1 cellular context compared by ENCODE assay signal in the genomic region with DNA sequence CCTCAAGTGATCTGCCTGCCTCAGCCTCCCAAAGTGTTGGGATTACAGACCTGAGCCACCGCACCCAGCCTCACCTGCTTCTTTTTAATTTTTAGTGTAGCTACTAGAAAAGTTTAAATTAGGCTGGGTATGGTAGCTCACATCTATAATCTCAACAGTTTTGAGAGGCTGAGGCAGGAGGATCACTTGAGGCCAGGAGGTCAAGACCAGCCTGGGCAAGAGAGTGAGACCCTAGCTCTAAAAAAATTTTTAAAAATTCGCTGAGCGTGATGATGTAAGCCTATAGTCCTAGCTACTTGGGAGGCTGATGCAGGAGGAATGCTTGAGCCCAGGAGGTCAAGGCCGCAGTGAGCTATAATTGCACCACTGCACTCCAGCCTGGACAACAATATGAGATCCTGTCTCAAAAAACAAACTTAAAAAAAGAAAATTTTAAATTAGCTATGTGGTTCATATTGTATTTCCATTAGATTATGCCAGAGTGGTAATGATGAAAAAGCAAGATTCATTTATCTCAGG.
TF ChIP-seq lines count a peak whose summit lies in the region.

No MANE protein-coding gene starts in this region.

TF ChIP-seq in HepG2, 621 proteins besides CTCF, POLR2A, EP300 and RAD21:
- no peak for TF ChIP-seq HNRNPUL1 (IDR thresholded peaks at IDR 0.05; ENCODE audit: low read depth, low read length)
- TF ChIP-seq ZNF20 (CRISPR knock-in tag; IDR thresholded peaks at IDR 0.05): no peak
- peak; percentile 93 for TF ChIP-seq ZNF770 (CRISPR knock-in tag; IDR thresholded peaks at IDR 0.05)
- TF ChIP-seq HOXD1 (CRISPR knock-in tag; IDR thresholded peaks at IDR 0.05): no peak
- TF ChIP-seq, protein P1, sequence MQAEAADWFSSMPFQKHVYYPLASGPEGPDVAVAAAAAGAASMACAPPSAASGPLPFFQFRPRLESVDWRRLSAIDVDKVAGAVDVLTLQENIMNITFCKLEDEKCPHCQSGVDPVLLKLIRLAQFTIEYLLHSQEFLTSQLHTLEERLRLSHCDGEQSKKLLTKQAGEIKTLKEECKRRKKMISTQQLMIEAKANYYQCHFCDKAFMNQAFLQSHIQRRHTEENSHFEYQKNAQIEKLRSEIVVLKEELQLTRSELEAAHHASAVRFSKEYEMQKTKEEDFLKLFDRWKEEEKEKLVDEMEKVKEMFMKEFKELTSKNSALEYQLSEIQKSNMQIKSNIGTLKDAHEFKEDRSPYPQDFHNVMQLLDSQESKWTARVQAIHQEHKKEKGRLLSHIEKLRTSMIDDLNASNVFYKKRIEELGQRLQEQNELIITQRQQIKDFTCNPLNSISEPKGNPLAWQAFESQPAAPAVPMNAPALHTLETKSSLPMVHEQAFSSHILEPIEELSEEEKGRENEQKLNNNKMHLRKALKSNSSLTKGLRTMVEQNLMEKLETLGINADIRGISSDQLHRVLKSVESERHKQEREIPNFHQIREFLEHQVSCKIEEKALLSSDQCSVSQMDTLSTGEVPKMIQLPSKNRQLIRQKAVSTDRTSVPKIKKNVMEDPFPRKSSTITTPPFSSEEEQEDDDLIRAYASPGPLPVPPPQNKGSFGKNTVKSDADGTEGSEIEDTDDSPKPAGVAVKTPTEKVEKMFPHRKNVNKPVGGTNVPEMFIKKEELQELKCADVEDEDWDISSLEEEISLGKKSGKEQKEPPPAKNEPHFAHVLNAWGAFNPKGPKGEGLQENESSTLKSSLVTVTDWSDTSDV (CRISPR knock-in tag; IDR thresholded peaks at IDR 0.05): no peak
- TF ChIP-seq, protein P2, sequence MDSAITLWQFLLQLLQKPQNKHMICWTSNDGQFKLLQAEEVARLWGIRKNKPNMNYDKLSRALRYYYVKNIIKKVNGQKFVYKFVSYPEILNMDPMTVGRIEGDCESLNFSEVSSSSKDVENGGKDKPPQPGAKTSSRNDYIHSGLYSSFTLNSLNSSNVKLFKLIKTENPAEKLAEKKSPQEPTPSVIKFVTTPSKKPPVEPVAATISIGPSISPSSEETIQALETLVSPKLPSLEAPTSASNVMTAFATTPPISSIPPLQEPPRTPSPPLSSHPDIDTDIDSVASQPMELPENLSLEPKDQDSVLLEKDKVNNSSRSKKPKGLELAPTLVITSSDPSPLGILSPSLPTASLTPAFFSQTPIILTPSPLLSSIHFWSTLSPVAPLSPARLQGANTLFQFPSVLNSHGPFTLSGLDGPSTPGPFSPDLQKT (CRISPR knock-in tag; IDR thresholded peaks at IDR 0.05; ENCODE audit: borderline replicate concordance): no peak
- TF ChIP-seq ZNF724P (CRISPR knock-in tag; IDR thresholded peaks at IDR 0.05; ENCODE audit: borderline replicate concordance): no peak
- TF ChIP-seq PHF21A (CRISPR knock-in tag; IDR thresholded peaks at IDR 0.05): no peak
- peak; percentile 58 for TF ChIP-seq GATAD2A (CRISPR knock-in tag; IDR thresholded peaks at IDR 0.05)
- no peak for TF ChIP-seq BCLAF1 (IDR thresholded peaks at IDR 0.05)
- TF ChIP-seq NR2F6 (IDR thresholded peaks at IDR 0.05): peak; percentile 44; the same call in 1 of the 2 replicates
- peak; percentile 81 for TF ChIP-seq NR2F6 (CRISPR knock-in tag; IDR thresholded peaks at IDR 0.05)
- TF ChIP-seq, protein P3, sequence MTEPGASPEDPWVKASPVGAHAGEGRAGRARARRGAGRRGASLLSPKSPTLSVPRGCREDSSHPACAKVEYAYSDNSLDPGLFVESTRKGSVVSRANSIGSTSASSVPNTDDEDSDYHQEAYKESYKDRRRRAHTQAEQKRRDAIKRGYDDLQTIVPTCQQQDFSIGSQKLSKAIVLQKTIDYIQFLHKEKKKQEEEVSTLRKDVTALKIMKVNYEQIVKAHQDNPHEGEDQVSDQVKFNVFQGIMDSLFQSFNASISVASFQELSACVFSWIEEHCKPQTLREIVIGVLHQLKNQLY (CRISPR knock-in tag; IDR thresholded peaks at IDR 0.05): no peak
- TF ChIP-seq ZMYM3 (CRISPR knock-in tag; IDR thresholded peaks at IDR 0.05): peak; percentile 62
- TF ChIP-seq CEBPB (IDR thresholded peaks at IDR 0.05; ENCODE audit: borderline replicate concordance, low read depth, low read length): peak; percentile 35; the same call in 1 of the 2 replicates
- TF ChIP-seq ZNF121 (CRISPR knock-in tag; IDR thresholded peaks at IDR 0.05): peak; percentile 94
- TF ChIP-seq ARID5B (CRISPR knock-in tag; IDR thresholded peaks at IDR 0.05): peak; percentile 50; the same call in 1 of the 2 replicates
- TF ChIP-seq POGZ (CRISPR knock-in tag; IDR thresholded peaks at IDR 0.05): peak; percentile 22; the same call in 1 of the 2 replicates
- no peak for TF ChIP-seq TFDP1 (CRISPR knock-in tag; IDR thresholded peaks at IDR 0.05; ENCODE audit: borderline replicate concordance)
- 0 out of 2 replicates have a peak, but pooled peaks have one; percentile 30 for TF ChIP-seq CAMTA2 (CRISPR knock-in tag; IDR thresholded peaks at IDR 0.05; ENCODE audit: borderline replicate concordance)
- no peak for TF ChIP-seq ZNF614 (CRISPR knock-in tag; IDR thresholded peaks at IDR 0.05; ENCODE audit: borderline replicate concordance)
- TF ChIP-seq CHD4 (IDR thresholded peaks at IDR 0.05; ENCODE audit: borderline replicate concordance, low read length): 0 out of 2 replicates have a peak, but pooled peaks have one; percentile 37
- peak; percentile 23; the same call in 1 of the 2 replicates for TF ChIP-seq SALL1 (CRISPR knock-in tag; IDR thresholded peaks at IDR 0.05)
- TF ChIP-seq MEF2D (CRISPR knock-in tag; IDR thresholded peaks at IDR 0.05): no peak
- TF ChIP-seq SP2 (CRISPR knock-in tag; IDR thresholded peaks at IDR 0.05): no peak
- peak; percentile 31; the same call in 1 of the 2 replicates for TF ChIP-seq CEBPG (CRISPR knock-in tag; IDR thresholded peaks at IDR 0.05)
- no peak for TF ChIP-seq PHF5A (CRISPR knock-in tag; IDR thresholded peaks at IDR 0.05; ENCODE audit: low read depth, unreplicated experiment)
- no peak for TF ChIP-seq ETV5 (CRISPR knock-in tag; IDR thresholded peaks at IDR 0.05; ENCODE audit: borderline replicate concordance)
- TF ChIP-seq HNF4A (CRISPR knock-in tag; IDR thresholded peaks at IDR 0.05): peak; percentile 30; the same call in 1 of the 2 replicates
- TF ChIP-seq RARA (CRISPR knock-in tag; IDR thresholded peaks at IDR 0.05): peak; percentile 62
- no peak for TF ChIP-seq ZNF382 (CRISPR knock-in tag; IDR thresholded peaks at IDR 0.05; ENCODE audit: borderline replicate concordance)
- TF ChIP-seq SIX4 (CRISPR knock-in tag; IDR thresholded peaks at IDR 0.05): no peak
- no peak for TF ChIP-seq ZNF816 (CRISPR knock-in tag; IDR thresholded peaks at IDR 0.05; ENCODE audit: borderline replicate concordance)
- peak; percentile 67 for TF ChIP-seq NR2F1 (CRISPR knock-in tag; IDR thresholded peaks at IDR 0.05)
- TF ChIP-seq NCOA2 (CRISPR knock-in tag; IDR thresholded peaks at IDR 0.05): 0 out of 2 replicates have a peak, but pooled peaks have one; percentile 26
- TF ChIP-seq, protein P4, sequence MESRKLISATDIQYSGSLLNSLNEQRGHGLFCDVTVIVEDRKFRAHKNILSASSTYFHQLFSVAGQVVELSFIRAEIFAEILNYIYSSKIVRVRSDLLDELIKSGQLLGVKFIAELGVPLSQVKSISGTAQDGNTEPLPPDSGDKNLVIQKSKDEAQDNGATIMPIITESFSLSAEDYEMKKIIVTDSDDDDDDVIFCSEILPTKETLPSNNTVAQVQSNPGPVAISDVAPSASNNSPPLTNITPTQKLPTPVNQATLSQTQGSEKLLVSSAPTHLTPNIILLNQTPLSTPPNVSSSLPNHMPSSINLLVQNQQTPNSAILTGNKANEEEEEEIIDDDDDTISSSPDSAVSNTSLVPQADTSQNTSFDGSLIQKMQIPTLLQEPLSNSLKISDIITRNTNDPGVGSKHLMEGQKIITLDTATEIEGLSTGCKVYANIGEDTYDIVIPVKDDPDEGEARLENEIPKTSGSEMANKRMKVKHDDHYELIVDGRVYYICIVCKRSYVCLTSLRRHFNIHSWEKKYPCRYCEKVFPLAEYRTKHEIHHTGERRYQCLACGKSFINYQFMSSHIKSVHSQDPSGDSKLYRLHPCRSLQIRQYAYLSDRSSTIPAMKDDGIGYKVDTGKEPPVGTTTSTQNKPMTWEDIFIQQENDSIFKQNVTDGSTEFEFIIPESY (CRISPR knock-in tag; IDR thresholded peaks at IDR 0.05): no peak
TF ChIP-seq in HepG2: peak in this region for 16.
